Comparison of ENCODE assay signal across 22 cellular contexts in genomic region chr2:120434487-120434886, GRCh38.
DNase-seq lines count a peak whose midpoint lies in the region; ATAC-seq and TF ChIP-seq lines count a peak whose summit lies in the region.
"Had no signal": no experiment of that assay in that cellular context is flagged by ENCODE, and none has a peak within 500 bp of the region (broad histone marks: within the 10 kb centered on the region; RNA-seq: fewer than 3 reads in every experiment).

No MANE protein-coding gene starts in this region.

- H3K4me3 ChIP-seq in fibroblast of villous mesenchyme (ENCODE audit: low read depth, low read length) = no peak overlapping the region
- no peak overlapping the region for H3K4me3 ChIP-seq in testis
- H3K4me3 ChIP-seq: BLaER1, HAP-1, K562, left lung, mucosa of descending colon, thoracic aorta had no signal

- peak; percentile 93 for DNase-seq in GM03348 (ENCODE audit: low spot score)
- DNase-seq in amniotic epithelial cell (ENCODE audit: low read depth) = peak; percentile 69
- peak; percentile 36 for DNase-seq in fibroblast of villous mesenchyme (ENCODE audit: low read depth)
- peak; percentile 7 for DNase-seq in testis
- no peak for DNase-seq in NCI-H82 (lab: John Stamatoyannopoulos, UW)
- no peak for DNase-seq in NCI-H1417 (lab: John Stamatoyannopoulos, UW)
- DNase-seq: activated CD4-positive, alpha-beta T cell treated with anti-CD3 and anti-CD28 coated beads, Interleukin-2, amount 50 U/mL, for 4 hours; activated naive CD4-positive, alpha-beta T cell treated with anti-CD3 and anti-CD28 coated beads for 36 hours; activated T-cell treated with anti-CD3 and anti-CD28 coated beads, Interleukin-2, amount 50 U/mL, for 4 hours; mucosa of descending colon; NCI-H1694; NCI-H2227 treated with DMSO at 0.1 percent for 48 hours; NCI-H774; WERI-Rb-1 had no signal

- H3K9me3 ChIP-seq in testis = no peaks in the 10 kb centered on the region
- H3K9me3 ChIP-seq: BLaER1, HAP-1, left lung, mucosa of descending colon, neutrophil, thoracic aorta had no signal

- no peak overlapping the region for H3K27ac ChIP-seq in testis
- H3K27ac ChIP-seq: BLaER1, HL-60, left lung, neutrophil, thoracic aorta, WERI-Rb-1 had no signal

- no peaks in the 10 kb centered on the region for H3K27me3 ChIP-seq in testis
- H3K27me3 ChIP-seq: BLaER1 had no signal

- ATAC-seq in HG03432 (IDR thresholded peaks at IDR 0.05; ENCODE audit: unreplicated experiment) = no peak
- ATAC-seq: activated T-cell treated with anti-CD3 and anti-CD28 coated beads, Interleukin-2, amount 50 U/mL, for 4 hours; K562; left lung; mucosa of descending colon had no signal

- H3K36me3 ChIP-seq in testis (ENCODE audit: low read depth, missing control alignments) = no peaks in the 10 kb centered on the region
- H3K36me3 ChIP-seq: BLaER1, HAP-1, left lung, neutrophil, thoracic aorta, WERI-Rb-1 had no signal

- intact Hi-C loops in testis (cut with DNase I; ENCODE audit: low total_unique reads) = no loop called here

- H3K4me1 ChIP-seq in testis = no peaks in the 10 kb centered on the region
- H3K4me1 ChIP-seq: HAP-1, left lung had no signal

- no peak for TF ChIP-seq POLR2A in testis (IDR thresholded peaks at IDR 0.05)

- TF ChIP-seq CTCF in fibroblast of villous mesenchyme (IDR thresholded peaks at IDR 0.05; ENCODE audit: insufficient read depth, low read depth, low read length) (no peak), testis (IDR thresholded peaks at IDR 0.05) (no peak)

- 90 to 91% methylated on average over 7 to 10 of the region's 10 CpGs for WGBS in testis, 2 donors

Comparison
In these comparisons a context has a peak if more than half of its experiments do, and no peak if none do; other contexts are left out.
1. DNase-seq: peak in GM03348 (single experiment), amniotic epithelial cell (single experiment), fibroblast of villous mesenchyme (single experiment) and testis (single experiment); none in NCI-H82 (single experiment) and NCI-H1417 (0 of 3).